Comparison of ENCODE assay signal across 16 cellular contexts in genomic region chr5:135269828-135270545, GRCh38.
DNase-seq lines count a peak whose midpoint lies in the region; ATAC-seq, FAIRE-seq and TF ChIP-seq lines count a peak whose summit lies in the region.
"Had no signal": no experiment of that assay in that cellular context is flagged by ENCODE, and none has a peak within 500 bp of the region (broad histone marks: within the 10 kb centered on the region; RNA-seq: fewer than 3 reads in every experiment).

No MANE protein-coding gene starts in this region.

- intact Hi-C loops in PC-3 (cut with micrococcal nuclease) (no loop called here), endothelial cell of umbilical vein (cut with micrococcal nuclease) (loop anchor here (5.0 kb wide), 1 partner anchor 127 kb away; the partner anchor contains the start of gene MACROH2A1), upper lobe of right lung (cut with DNase I) (no loop called here)

- H3K27me3 ChIP-seq in AG04450 (ENCODE audit: control insufficient read depth, insufficient read depth, low read length) (no peaks in the 10 kb centered on the region), PC-3 (ENCODE audit: low read length) (no peaks in the 10 kb centered on the region), endothelial cell of umbilical vein (ENCODE audit: control insufficient read depth in 2 of 2, insufficient read depth in 2 of 2, low read length in 2 of 2) (no peaks in the 10 kb centered on the region), upper lobe of right lung (no peaks in the 10 kb centered on the region)
- H3K27me3 ChIP-seq: pancreas had no signal

- CTCF ChIA-PET in AG04450 (lab: Charles Lee) (interaction anchor here (0.9 to 1.0 kb wide), 2 partner anchors 40 to 365 kb away, joined by 3 to 4 read pairs; partner anchors contain the start of gene PCBD2), PC-3 (lab: Charles Lee) (no interaction called here), endothelial cell of umbilical vein (lab: Charles Lee) (interaction anchor here (1.0 to 1.3 kb wide), 2 partner anchors 23 to 61 kb away, joined by 4 read pairs; no protein-coding TSS in a partner anchor)

- H3F3A ChIP-seq in PC-3 (ENCODE audit: low read length, unreplicated experiment), result no peaks in the 10 kb centered on the region

- H3K27ac Mint-ChIP-seq in nephron, result peak overlapping the region; percentile 89 to 92 (median 92)
- H3K27ac Mint-ChIP-seq: activated naive CD8-positive, alpha-beta T cell had no signal

- peak overlapping the region; percentile 96 for H3K27ac ChIP-seq in AG04450 (ENCODE audit: low read depth, low read length)
- H3K27ac ChIP-seq in PC-3 (ENCODE audit: low read length), result peak overlapping the region; percentile 73
- peak overlapping the region; percentile 75 for H3K27ac ChIP-seq in endothelial cell of umbilical vein (ENCODE audit: insufficient read depth, low read depth, low read length)
- H3K27ac ChIP-seq in upper lobe of right lung, result no peak overlapping the region
- H3K27ac ChIP-seq: pancreas had no signal

- 0 out of 2 replicates have a peak overlapping the region, but pooled peaks have one; percentile 2 for H3K4me3 ChIP-seq in AG04450 (ENCODE audit: low read depth, low read length)
- peak overlapping the region; percentile 9; the same call in 1 of the 2 replicates for H3K4me3 ChIP-seq in PC-3 (ENCODE audit: low read length)
- H3K4me3 ChIP-seq in endothelial cell of umbilical vein (replicated peaks in 1 of 3; ENCODE audit: insufficient read depth in 1 of 3, low read depth in 1 of 3, low read length in 3 of 3), result no peak overlapping the region
- no peak overlapping the region for H3K4me3 ChIP-seq in upper lobe of right lung
- H3K4me3 ChIP-seq: pancreas had no signal

- no TSS peak for BruUV-seq in PC-3 (replicated peaks; lab: Mats Ljungman, UMichigan)
- BruUV-seq in endothelial cell of umbilical vein (replicated peaks; lab: Mats Ljungman, UMichigan), result no TSS peak

- FAIRE-seq in endothelial cell of umbilical vein (lab: Jason Lieb, UNC), result no peak
- FAIRE-seq: pancreas, urothelium cell line had no signal

- no peaks in the 10 kb centered on the region for H3K9me3 Mint-ChIP-seq in nephron

- H3K9ac ChIP-seq in PC-3 (ENCODE audit: low read length), result peak overlapping the region; percentile 32
- no peak overlapping the region for H3K9ac ChIP-seq in endothelial cell of umbilical vein (replicated peaks; ENCODE audit: extremely low read depth, insufficient read depth, low read length)

- H3K9me2 ChIP-seq in PC-3 (replicated peaks; ENCODE audit: low read length), result no peaks in the 10 kb centered on the region

- dilution Hi-C loops in endothelial cell of umbilical vein (cut with MboI; ENCODE audit: extremely low pct_ligation_motif_present, low sequenced_read_pairs), result no loop called here

- H2AFZ ChIP-seq in PC-3 (ENCODE audit: low read length), result peak overlapping the region; percentile 36; the same call in 1 of the 2 replicates
- H2AFZ ChIP-seq in endothelial cell of umbilical vein (ENCODE audit: low read depth, low read length), result peak overlapping the region; percentile 98

- H3K9me3 ChIP-seq in AG04450 (ENCODE audit: control insufficient read depth, insufficient read depth, low read length) (no peaks in the 10 kb centered on the region), PC-3 (ENCODE audit: low read length) (no peaks in the 10 kb centered on the region), endothelial cell of umbilical vein (replicated peaks; ENCODE audit: control insufficient read depth, insufficient read depth, low read length) (no peaks in the 10 kb centered on the region), upper lobe of right lung (no peaks in the 10 kb centered on the region)
- H3K9me3 ChIP-seq: pancreas had no signal

- H3K27me3 Mint-ChIP-seq in nephron (ENCODE audit: low read depth), result peaks cover 14% of the 10 kb centered on the region

- H3K36me3 ChIP-seq in PC-3 (ENCODE audit: low read depth, low read length) (no peaks in the 10 kb centered on the region), endothelial cell of umbilical vein (ENCODE audit: control insufficient read depth in 2 of 2, extremely low read depth in 1 of 2, insufficient read depth in 2 of 2, low read length in 2 of 2) (no peaks in the 10 kb centered on the region), upper lobe of right lung (no peaks in the 10 kb centered on the region)
- H3K36me3 ChIP-seq: pancreas had no signal

- ATAC-seq in PC-3 (peak; percentile 87), upper lobe of right lung (no peak), GM18502 (IDR thresholded peaks at IDR 0.05; ENCODE audit: poor library complexity, unreplicated experiment) (no peak)
- ATAC-seq: HCT116, pancreas had no signal

- peaks cover 59% of the 10 kb centered on the region for H3K4me1 Mint-ChIP-seq in nephron

- in situ Hi-C loops in GM13976 (cut with MboI; ENCODE audit: low sequenced_read_pairs, unreplicated experiment), result no loop called here

- H3K9me1 ChIP-seq in endothelial cell of umbilical vein (replicated peaks; ENCODE audit: control insufficient read depth, extremely low read depth, insufficient read depth, low read length), result no peaks in the 10 kb centered on the region

- no peaks in the 10 kb centered on the region for H4K20me1 ChIP-seq in PC-3 (ENCODE audit: low read length)
- no peaks in the 10 kb centered on the region for H4K20me1 ChIP-seq in endothelial cell of umbilical vein (replicated peaks; ENCODE audit: control insufficient read depth, extremely low read depth, insufficient read depth, low read length)

- POLR2A ChIA-PET in AG04450 (lab: Yijun Ruan, JAX), result interaction anchor here (1.0 to 1.5 kb wide), 4 partner anchors 23 to 131 kb away, joined by 3 to 7 read pairs (median 5); no protein-coding TSS in a partner anchor
- POLR2A ChIA-PET in PC-3 (lab: Charles Lee; ENCODE audit: unreplicated experiment), result no interaction called here
- POLR2A ChIA-PET in endothelial cell of umbilical vein (lab: Charles Lee), result no interaction called here

- no peak for TF ChIP-seq POLR2A in endothelial cell of umbilical vein (IDR thresholded peaks at IDR 0.05; ENCODE audit: low read depth, low read length)

- DNase-seq in AG04450 (ENCODE audit: low read depth, low spot score) (peak; percentile 69), PC-3 (peak; percentile 58), endothelial cell of umbilical vein (ENCODE audit: low read depth, low spot score) (no peak), upper lobe of right lung (no peak), GM13976 (ENCODE audit: low spot score) (no peak), GDM1 (lab: John Stamatoyannopoulos, UW) (no peak)
- DNase-seq: activated CD4-positive, alpha-beta T cell treated with anti-CD3 and anti-CD28 coated beads, Interleukin-2, amount 50 U/mL, for 48 hours; AML-193; kidney glomerular epithelial cell; NCI-H526; pancreas had no signal

- H3K79me2 ChIP-seq in PC-3 (ENCODE audit: low read length), result no peaks in the 10 kb centered on the region
- H3K79me2 ChIP-seq in endothelial cell of umbilical vein (ENCODE audit: control insufficient read depth, insufficient read depth, low read length), result no peaks in the 10 kb centered on the region

- H3K36me3 Mint-ChIP-seq in nephron (ENCODE audit: low read depth), result no peaks in the 10 kb centered on the region
- H3K36me3 Mint-ChIP-seq: activated naive CD8-positive, alpha-beta T cell had no signal

- H3K4me1 ChIP-seq in PC-3 (ENCODE audit: insufficient read depth, low read length) (peaks cover 13% of the 10 kb centered on the region), endothelial cell of umbilical vein (ENCODE audit: control insufficient read depth, extremely low read depth, insufficient read depth, low read length) (peaks cover 14% of the 10 kb centered on the region), upper lobe of right lung (no peaks in the 10 kb centered on the region)
- H3K4me1 ChIP-seq: pancreas had no signal

- H3K4me2 ChIP-seq in PC-3 (ENCODE audit: low read length) (peak overlapping the region; percentile 71), endothelial cell of umbilical vein (ENCODE audit: insufficient read depth, low read length) (no peak overlapping the region)

- TF ChIP-seq CTCF in AG04450 (IDR thresholded peaks at IDR 0.05; ENCODE audit: low read depth, low read length) (no peak), PC-3 (conservative IDR thresholded peaks at IDR 0.05; ENCODE audit: low read depth, low read length) (no peak), endothelial cell of umbilical vein (IDR thresholded peaks at IDR 0.05; ENCODE audit: extremely low read depth in 1 of 2, insufficient read depth in 1 of 2, low read depth in 1 of 2, low read length in 2 of 2) (no peak), nephron (IDR thresholded peaks at IDR 0.05; ENCODE audit: unreplicated experiment in 3 of 3) (no peak), upper lobe of right lung (IDR thresholded peaks at IDR 0.05) (no peak), GM13976 (IDR thresholded peaks at IDR 0.05; ENCODE audit: borderline replicate concordance, control extremely low read depth, extremely low read depth, insufficient read depth, missing control alignments) (no peak)

- peak overlapping the region in 1 of 3 experiments; percentile 40 for H3K4me3 Mint-ChIP-seq in nephron
- H3K4me3 Mint-ChIP-seq: activated naive CD8-positive, alpha-beta T cell had no signal

TF ChIP-seq in endothelial cell of umbilical vein, 7 proteins besides CTCF, POLR2A, EP300 and RAD21:
- TF ChIP-seq POLR2AphosphoS5 (IDR thresholded peaks at IDR 0.05; ENCODE audit: insufficient read depth, low read depth, low read length) (no peak), FOS (IDR thresholded peaks at IDR 0.05; ENCODE audit: borderline replicate concordance, insufficient read depth, low read length) (no peak), JUN (IDR thresholded peaks at IDR 0.05; ENCODE audit: borderline replicate concordance, insufficient read depth, insufficient read length, low read depth) (no peak), EZH2 (IDR thresholded peaks at IDR 0.05; ENCODE audit: borderline replicate concordance, low read depth, low read length, severe bottlenecking) (no peak), MYC (IDR thresholded peaks at IDR 0.05; ENCODE audit: low read depth, low read length) (no peak), MAX (IDR thresholded peaks at IDR 0.05; ENCODE audit: insufficient read depth, insufficient read length) (no peak), GATA2 (IDR thresholded peaks at IDR 0.05; ENCODE audit: insufficient read depth, insufficient read length, low read depth, low read length) (no peak)

Comparison
In these comparisons a context has a peak if more than half of its experiments do, and no peak if none do; other contexts are left out.
1. DNase-seq: peak in AG04450 (single experiment) and PC-3 (single experiment); none in endothelial cell of umbilical vein (single experiment), upper lobe of right lung (single experiment), GM13976 (single experiment) and GDM1 (single experiment).
2. H3K4me3 ChIP-seq: peak in AG04450 (single experiment) and PC-3 (single experiment); none in endothelial cell of umbilical vein (0 of 3) and upper lobe of right lung (single experiment).